ENCODE assay signal across 1 cellular context in the genomic region with DNA sequence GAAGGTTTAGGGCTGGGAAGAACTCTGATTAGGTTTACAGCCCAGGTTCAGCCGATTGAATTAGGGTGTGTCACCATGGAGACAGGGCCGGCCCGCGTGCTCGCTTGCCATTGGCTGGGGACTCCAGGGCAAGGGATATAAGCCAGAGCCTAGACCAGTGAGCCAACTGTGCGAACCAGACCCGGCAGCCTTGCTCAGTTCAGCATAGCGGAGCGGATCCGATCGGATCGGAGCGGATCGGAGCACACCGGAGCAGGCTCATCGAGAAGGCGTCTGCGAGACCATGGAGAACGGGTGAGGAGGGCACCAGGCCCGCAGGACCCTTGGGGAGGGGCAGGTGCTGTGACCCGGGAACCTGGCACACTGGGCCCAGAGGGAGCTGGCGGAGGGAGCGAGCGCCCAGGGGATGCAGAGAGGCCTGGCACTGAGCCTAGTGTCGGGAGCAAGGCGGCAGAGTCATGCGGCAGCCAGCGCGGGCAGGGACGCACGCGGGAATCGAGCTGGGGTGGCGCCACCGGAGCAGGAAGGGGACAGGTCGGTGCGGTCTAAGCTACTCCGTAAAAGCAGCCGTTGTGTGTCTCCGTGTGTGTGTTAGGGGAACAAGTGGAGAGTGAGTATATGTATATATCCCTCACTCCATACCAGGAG.
TF ChIP-seq lines count a peak whose summit lies in the region.

A gene (plus strand): TSS at position 165 of the 648 bp plus-strand sequence. CDS start 119 bp downstream, at position 284.

TF ChIP-seq in HepG2, 621 proteins besides CTCF, POLR2A, EP300 and RAD21 (continued from another document and continues in another):
- TF ChIP-seq EHMT2 (IDR thresholded peaks at IDR 0.05; ENCODE audit: borderline replicate concordance, low read depth, low read length): no peak
- peak; percentile 98 for TF ChIP-seq ZMAT3 (CRISPR knock-in tag; conservative IDR thresholded peaks at IDR 0.05)
- no peak; the same call in 1 of the 2 replicates for TF ChIP-seq CHCHD3 (CRISPR knock-in tag; IDR thresholded peaks at IDR 0.05)
- TF ChIP-seq, protein P1, sequence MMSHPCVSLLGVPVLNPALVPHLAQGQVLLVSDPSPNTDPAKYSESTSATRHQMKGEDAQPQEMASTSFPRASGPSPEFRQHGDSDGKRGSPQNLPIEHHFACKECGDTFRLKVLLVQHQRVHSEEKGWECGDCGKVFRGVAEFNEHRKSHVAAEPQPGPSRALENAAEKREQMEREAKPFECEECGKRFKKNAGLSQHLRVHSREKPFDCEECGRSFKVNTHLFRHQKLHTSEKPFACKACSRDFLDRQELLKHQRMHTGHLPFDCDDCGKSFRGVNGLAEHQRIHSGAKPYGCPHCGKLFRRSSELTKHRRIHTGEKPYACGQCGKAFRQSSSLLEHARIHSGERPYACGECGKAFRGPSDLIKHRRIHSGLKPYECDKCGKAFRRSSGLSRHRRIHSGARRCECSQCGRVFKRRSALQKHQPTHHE (CRISPR knock-in tag; IDR thresholded peaks at IDR 0.05; ENCODE audit: borderline replicate concordance): no peak
- peak; percentile 72; the same call in 1 of the 2 replicates for TF ChIP-seq ZNF589 (CRISPR knock-in tag; conservative IDR thresholded peaks at IDR 0.05)
- TF ChIP-seq ZBTB7B (CRISPR knock-in tag; IDR thresholded peaks at IDR 0.05): peak; percentile 60; the same call in 1 of the 2 replicates
- TF ChIP-seq, protein P2, sequence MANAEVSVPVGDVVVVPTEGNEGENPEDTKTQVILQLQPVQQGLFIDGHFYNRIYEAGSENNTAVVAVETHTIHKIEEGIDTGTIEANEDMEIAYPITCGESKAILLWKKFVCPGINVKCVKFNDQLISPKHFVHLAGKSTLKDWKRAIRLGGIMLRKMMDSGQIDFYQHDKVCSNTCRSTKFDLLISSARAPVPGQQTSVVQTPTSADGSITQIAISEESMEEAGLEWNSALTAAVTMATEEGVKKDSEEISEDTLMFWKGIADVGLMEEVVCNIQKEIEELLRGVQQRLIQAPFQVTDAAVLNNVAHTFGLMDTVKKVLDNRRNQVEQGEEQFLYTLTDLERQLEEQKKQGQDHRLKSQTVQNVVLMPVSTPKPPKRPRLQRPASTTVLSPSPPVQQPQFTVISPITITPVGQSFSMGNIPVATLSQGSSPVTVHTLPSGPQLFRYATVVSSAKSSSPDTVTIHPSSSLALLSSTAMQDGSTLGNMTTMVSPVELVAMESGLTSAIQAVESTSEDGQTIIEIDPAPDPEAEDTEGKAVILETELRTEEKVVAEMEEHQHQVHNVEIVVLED (CRISPR knock-in tag; IDR thresholded peaks at IDR 0.05; ENCODE audit: borderline replicate concordance): peak; percentile 57; the same call in 1 of the 2 replicates
- TF ChIP-seq RNF2 (conservative IDR thresholded peaks at IDR 0.05; ENCODE audit: low read depth): peak; percentile 88
- peak; percentile 90; the same call in 1 of the 2 replicates for TF ChIP-seq MTF2 (CRISPR knock-in tag; IDR thresholded peaks at IDR 0.05; ENCODE audit: borderline replicate concordance)
- no peak for TF ChIP-seq ZNF782 (CRISPR knock-in tag; IDR thresholded peaks at IDR 0.05; ENCODE audit: borderline replicate concordance)
- TF ChIP-seq ZNF709 (CRISPR knock-in tag; IDR thresholded peaks at IDR 0.05): peak; percentile 12; the same call in 1 of the 2 replicates
- TF ChIP-seq HOXA7 (CRISPR knock-in tag; IDR thresholded peaks at IDR 0.05): no peak
- TF ChIP-seq ZNF343 (CRISPR knock-in tag; IDR thresholded peaks at IDR 0.05): peak; percentile 96; the same call in 1 of the 2 replicates
- TF ChIP-seq PCBP1 (IDR thresholded peaks at IDR 0.05; ENCODE audit: borderline replicate concordance, low read depth, low read length): 0 out of 2 replicates have a peak, but pooled peaks have one; percentile 67
- TF ChIP-seq CBX1 (IDR thresholded peaks at IDR 0.05; ENCODE audit: low read depth): peak; percentile 96
- TF ChIP-seq NKX3-1 (CRISPR knock-in tag; IDR thresholded peaks at IDR 0.05): 0 out of 2 replicates have a peak, but pooled peaks have one; percentile 51
- TF ChIP-seq, protein P3, sequence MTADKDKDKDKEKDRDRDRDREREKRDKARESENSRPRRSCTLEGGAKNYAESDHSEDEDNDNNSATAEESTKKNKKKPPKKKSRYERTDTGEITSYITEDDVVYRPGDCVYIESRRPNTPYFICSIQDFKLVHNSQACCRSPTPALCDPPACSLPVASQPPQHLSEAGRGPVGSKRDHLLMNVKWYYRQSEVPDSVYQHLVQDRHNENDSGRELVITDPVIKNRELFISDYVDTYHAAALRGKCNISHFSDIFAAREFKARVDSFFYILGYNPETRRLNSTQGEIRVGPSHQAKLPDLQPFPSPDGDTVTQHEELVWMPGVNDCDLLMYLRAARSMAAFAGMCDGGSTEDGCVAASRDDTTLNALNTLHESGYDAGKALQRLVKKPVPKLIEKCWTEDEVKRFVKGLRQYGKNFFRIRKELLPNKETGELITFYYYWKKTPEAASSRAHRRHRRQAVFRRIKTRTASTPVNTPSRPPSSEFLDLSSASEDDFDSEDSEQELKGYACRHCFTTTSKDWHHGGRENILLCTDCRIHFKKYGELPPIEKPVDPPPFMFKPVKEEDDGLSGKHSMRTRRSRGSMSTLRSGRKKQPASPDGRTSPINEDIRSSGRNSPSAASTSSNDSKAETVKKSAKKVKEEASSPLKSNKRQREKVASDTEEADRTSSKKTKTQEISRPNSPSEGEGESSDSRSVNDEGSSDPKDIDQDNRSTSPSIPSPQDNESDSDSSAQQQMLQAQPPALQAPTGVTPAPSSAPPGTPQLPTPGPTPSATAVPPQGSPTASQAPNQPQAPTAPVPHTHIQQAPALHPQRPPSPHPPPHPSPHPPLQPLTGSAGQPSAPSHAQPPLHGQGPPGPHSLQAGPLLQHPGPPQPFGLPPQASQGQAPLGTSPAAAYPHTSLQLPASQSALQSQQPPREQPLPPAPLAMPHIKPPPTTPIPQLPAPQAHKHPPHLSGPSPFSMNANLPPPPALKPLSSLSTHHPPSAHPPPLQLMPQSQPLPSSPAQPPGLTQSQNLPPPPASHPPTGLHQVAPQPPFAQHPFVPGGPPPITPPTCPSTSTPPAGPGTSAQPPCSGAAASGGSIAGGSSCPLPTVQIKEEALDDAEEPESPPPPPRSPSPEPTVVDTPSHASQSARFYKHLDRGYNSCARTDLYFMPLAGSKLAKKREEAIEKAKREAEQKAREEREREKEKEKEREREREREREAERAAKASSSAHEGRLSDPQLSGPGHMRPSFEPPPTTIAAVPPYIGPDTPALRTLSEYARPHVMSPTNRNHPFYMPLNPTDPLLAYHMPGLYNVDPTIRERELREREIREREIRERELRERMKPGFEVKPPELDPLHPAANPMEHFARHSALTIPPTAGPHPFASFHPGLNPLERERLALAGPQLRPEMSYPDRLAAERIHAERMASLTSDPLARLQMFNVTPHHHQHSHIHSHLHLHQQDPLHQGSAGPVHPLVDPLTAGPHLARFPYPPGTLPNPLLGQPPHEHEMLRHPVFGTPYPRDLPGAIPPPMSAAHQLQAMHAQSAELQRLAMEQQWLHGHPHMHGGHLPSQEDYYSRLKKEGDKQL (CRISPR knock-in tag; IDR thresholded peaks at IDR 0.05; ENCODE audit: low read depth): no peak
- peak; percentile 44; the same call in 1 of the 2 replicates for TF ChIP-seq ZNF383 (CRISPR knock-in tag; IDR thresholded peaks at IDR 0.05; ENCODE audit: borderline replicate concordance)
- TF ChIP-seq HDAC6 (IDR thresholded peaks at IDR 0.05; ENCODE audit: low read depth, low read length): no peak
- TF ChIP-seq ZNF263 (CRISPR knock-in tag; IDR thresholded peaks at IDR 0.05): peak; percentile 52
- peak; percentile 83 for TF ChIP-seq PTBP1 (IDR thresholded peaks at IDR 0.05; ENCODE audit: low read depth, low read length, poor library complexity, severe bottlenecking)
- TF ChIP-seq ZNF615 (CRISPR knock-in tag; IDR thresholded peaks at IDR 0.05; ENCODE audit: borderline replicate concordance): no peak
- TF ChIP-seq, protein P4, sequence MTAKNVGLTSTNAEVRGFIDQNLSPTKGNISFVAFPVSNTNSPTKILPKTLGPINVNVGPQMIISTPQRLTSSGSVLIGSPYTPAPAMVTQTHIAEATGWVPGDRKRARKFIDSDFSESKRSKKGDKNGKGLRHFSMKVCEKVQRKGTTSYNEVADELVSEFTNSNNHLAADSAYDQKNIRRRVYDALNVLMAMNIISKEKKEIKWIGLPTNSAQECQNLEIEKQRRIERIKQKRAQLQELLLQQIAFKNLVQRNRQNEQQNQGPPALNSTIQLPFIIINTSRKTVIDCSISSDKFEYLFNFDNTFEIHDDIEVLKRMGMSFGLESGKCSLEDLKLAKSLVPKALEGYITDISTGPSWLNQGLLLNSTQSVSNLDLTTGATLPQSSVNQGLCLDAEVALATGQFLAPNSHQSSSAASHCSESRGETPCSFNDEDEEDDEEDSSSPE (CRISPR knock-in tag; IDR thresholded peaks at IDR 0.05): peak; percentile 57
- peak; percentile 83; the same call in 1 of the 2 replicates for TF ChIP-seq YEATS4 (CRISPR knock-in tag; IDR thresholded peaks at IDR 0.05; ENCODE audit: borderline replicate concordance)
- TF ChIP-seq, protein P5, sequence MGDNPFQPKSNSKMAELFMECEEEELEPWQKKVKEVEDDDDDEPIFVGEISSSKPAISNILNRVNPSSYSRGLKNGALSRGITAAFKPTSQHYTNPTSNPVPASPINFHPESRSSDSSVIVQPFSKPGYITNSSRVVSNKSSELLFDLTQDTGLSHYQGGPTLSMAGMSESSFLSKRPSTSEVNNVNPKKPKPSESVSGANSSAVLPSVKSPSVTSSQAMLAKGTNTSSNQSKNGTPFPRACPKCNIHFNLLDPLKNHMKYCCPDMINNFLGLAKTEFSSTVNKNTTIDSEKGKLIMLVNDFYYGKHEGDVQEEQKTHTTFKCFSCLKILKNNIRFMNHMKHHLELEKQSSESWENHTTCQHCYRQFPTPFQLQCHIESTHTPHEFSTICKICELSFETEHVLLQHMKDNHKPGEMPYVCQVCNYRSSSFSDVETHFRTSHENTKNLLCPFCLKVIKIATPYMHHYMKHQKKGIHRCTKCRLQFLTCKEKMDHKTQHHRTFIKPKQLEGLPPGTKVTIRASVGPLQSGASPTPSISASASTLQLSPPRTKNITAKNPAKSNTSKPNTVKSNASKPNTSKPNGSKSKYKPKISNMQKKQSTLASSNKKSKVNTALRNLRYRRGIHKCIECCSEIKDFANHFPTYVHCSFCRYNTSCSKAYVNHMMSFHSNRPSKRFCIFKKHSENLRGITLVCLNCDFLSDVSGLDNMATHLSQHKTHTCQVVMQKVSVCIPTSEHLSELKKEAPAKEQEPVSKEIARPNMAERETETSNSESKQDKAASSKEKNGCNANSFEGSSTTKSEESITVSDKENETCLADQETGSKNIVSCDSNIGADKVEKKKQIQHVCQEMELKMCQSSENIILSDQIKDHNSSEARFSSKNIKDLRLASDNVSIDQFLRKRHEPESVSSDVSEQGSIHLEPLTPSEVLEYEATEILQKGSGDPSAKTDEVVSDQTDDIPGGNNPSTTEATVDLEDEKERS (CRISPR knock-in tag; IDR thresholded peaks at IDR 0.05): no peak
- TF ChIP-seq, protein P6, sequence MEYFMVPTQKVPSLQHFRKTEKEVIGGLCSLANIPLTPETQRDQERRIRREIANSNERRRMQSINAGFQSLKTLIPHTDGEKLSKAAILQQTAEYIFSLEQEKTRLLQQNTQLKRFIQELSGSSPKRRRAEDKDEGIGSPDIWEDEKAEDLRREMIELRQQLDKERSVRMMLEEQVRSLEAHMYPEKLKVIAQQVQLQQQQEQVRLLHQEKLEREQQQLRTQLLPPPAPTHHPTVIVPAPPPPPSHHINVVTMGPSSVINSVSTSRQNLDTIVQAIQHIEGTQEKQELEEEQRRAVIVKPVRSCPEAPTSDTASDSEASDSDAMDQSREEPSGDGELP (IDR thresholded peaks at IDR 0.05; ENCODE audit: borderline replicate concordance, low read depth): no peak; the same call in 1 of the 2 replicates
- TF ChIP-seq SMYD3 (CRISPR knock-in tag; IDR thresholded peaks at IDR 0.05): no peak
- peak; percentile 62; the same call in 1 of the 2 replicates for TF ChIP-seq ZNF777 (CRISPR knock-in tag; IDR thresholded peaks at IDR 0.05)
- TF ChIP-seq ZBTB8A (CRISPR knock-in tag; IDR thresholded peaks at IDR 0.05; ENCODE audit: borderline replicate concordance, low read depth): no peak; the same call in 1 of the 2 replicates
- peak; percentile 71; the same call in 1 of the 2 replicates for TF ChIP-seq BCL6 (CRISPR knock-in tag; IDR thresholded peaks at IDR 0.05)
- peak; percentile 87 for TF ChIP-seq MYC (CRISPR knock-in tag; IDR thresholded peaks at IDR 0.05; ENCODE audit: borderline replicate concordance)
- TF ChIP-seq NR2F2 (IDR thresholded peaks at IDR 0.05; ENCODE audit: borderline replicate concordance, low read depth): no peak; the same call in 1 of the 2 replicates
- TF ChIP-seq, protein P7, sequence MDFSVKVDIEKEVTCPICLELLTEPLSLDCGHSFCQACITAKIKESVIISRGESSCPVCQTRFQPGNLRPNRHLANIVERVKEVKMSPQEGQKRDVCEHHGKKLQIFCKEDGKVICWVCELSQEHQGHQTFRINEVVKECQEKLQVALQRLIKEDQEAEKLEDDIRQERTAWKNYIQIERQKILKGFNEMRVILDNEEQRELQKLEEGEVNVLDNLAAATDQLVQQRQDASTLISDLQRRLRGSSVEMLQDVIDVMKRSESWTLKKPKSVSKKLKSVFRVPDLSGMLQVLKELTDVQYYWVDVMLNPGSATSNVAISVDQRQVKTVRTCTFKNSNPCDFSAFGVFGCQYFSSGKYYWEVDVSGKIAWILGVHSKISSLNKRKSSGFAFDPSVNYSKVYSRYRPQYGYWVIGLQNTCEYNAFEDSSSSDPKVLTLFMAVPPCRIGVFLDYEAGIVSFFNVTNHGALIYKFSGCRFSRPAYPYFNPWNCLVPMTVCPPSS (IDR thresholded peaks at IDR 0.05): no peak
- TF ChIP-seq U2AF2 (IDR thresholded peaks at IDR 0.05; ENCODE audit: low read depth, low read length): no peak
- TF ChIP-seq, protein P8, sequence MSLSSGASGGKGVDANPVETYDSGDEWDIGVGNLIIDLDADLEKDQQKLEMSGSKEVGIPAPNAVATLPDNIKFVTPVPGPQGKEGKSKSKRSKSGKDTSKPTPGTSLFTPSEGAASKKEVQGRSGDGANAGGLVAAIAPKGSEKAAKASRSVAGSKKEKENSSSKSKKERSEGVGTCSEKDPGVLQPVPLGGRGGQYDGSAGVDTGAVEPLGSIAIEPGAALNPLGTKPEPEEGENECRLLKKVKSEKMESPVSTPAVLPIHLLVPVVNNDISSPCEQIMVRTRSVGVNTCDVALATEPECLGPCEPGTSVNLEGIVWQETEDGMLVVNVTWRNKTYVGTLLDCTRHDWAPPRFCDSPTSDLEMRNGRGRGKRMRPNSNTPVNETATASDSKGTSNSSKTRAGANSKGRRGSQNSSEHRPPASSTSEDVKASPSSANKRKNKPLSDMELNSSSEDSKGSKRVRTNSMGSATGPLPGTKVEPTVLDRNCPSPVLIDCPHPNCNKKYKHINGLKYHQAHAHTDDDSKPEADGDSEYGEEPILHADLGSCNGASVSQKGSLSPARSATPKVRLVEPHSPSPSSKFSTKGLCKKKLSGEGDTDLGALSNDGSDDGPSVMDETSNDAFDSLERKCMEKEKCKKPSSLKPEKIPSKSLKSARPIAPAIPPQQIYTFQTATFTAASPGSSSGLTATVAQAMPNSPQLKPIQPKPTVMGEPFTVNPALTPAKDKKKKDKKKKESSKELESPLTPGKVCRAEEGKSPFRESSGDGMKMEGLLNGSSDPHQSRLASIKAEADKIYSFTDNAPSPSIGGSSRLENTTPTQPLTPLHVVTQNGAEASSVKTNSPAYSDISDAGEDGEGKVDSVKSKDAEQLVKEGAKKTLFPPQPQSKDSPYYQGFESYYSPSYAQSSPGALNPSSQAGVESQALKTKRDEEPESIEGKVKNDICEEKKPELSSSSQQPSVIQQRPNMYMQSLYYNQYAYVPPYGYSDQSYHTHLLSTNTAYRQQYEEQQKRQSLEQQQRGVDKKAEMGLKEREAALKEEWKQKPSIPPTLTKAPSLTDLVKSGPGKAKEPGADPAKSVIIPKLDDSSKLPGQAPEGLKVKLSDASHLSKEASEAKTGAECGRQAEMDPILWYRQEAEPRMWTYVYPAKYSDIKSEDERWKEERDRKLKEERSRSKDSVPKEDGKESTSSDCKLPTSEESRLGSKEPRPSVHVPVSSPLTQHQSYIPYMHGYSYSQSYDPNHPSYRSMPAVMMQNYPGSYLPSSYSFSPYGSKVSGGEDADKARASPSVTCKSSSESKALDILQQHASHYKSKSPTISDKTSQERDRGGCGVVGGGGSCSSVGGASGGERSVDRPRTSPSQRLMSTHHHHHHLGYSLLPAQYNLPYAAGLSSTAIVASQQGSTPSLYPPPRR (CRISPR knock-in tag; IDR thresholded peaks at IDR 0.05; ENCODE audit: borderline replicate concordance): no peak; the same call in 1 of the 2 replicates
